In the genomic region with DNA sequence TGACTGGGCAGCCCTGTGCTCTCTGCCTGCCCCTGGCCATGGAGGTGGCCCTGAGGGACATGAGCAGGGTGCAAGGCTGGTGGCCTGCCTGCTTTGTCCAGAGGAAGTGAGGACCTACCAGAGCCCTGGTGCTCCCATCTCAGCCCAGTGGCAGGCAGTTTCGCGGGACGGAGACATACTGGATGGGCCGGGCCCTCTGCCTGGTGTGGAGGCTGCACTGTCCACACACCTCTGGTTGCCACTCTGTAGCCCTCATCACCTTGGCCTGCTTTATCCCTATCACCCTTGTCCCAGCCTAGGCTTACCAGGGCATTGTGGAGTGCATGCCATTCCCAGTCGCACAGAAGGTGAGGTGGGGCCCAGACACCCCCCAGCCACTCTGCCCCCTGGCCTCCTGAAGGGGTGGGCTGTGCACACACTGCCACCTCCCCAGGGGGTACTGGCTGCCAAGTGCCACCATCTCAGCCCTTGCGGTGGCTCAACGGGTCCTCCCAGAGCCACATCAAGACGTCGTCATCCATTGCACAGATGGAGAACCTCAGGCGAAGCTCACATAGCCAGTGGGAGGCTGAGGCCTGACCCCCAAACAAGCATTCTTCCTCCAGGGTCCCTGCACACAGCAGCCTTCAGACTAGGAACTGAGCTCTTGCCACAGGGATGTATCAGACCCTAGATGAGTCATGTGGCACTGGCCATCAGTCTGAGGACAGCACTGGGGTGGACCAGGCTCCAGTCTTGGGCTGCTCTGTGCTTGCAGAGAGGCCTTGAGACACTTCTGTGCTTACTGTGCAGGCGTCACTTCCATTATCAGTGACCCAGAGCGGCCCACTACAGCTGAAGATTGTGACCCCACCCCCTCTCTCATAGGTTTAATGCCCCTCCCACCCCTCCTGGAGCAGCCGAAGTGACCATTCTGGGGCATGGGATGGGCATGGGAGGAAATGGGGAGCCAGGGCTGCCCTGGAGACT, we compare ENCODE assay signal across 25 cellular contexts.
A peak's percentile ranks its signal among the peaks of the same experiment; 100 is the strongest.
DNase-seq lines count a peak whose midpoint lies in the region; ATAC-seq, FAIRE-seq and TF ChIP-seq lines count a peak whose summit lies in the region.
"Had no signal": no experiment of that assay in that cellular context is flagged by ENCODE, and none has a peak within 500 bp of the region (broad histone marks: within the 10 kb centered on the region; RNA-seq: fewer than 3 reads in every experiment).

No MANE protein-coding gene starts in this region.

- FAIRE-seq in K562 (lab: Jason Lieb, UNC): no peak
- FAIRE-seq: frontal cortex, GM12891 had no signal

- BruUV-seq in K562 (replicated peaks; lab: Mats Ljungman, UMichigan): no TSS peak

- H3K9me2 ChIP-seq in GM23248 (ENCODE audit: insufficient read depth): no peaks in the 10 kb centered on the region

- no peaks in the 10 kb centered on the region for H3K36me3 Mint-ChIP-seq in mesothelial cell of epicardium
- H3K36me3 Mint-ChIP-seq in type B pancreatic cell: no peaks in the 10 kb centered on the region
- no peaks in the 10 kb centered on the region for H3K36me3 Mint-ChIP-seq in activated naive CD4-positive, alpha-beta T cell treated with anti-CD3 and anti-CD28 coated beads for 36 hours (ENCODE audit: low read depth)
- H3K36me3 Mint-ChIP-seq in glutamatergic neuron (ENCODE audit: unreplicated experiment): no peaks in the 10 kb centered on the region
- H3K36me3 Mint-ChIP-seq: activated naive CD4-positive, alpha-beta T cell treated with anti-CD3 and anti-CD28 coated beads, Interleukin-2, amount 50 U/mL, for 24 hours; CD4-positive, CD25-positive, alpha-beta regulatory T cell; naive B cell had no signal

- no peak for ATAC-seq in K562
- ATAC-seq in HG03354 (IDR thresholded peaks at IDR 0.05; ENCODE audit: poor library complexity, severe bottlenecking, unreplicated experiment): no peak

- H3K4me1 ChIP-seq in GM23248 (ENCODE audit: insufficient read depth) (no peaks in the 10 kb centered on the region), K562 (replicated peaks in 1 of 2; ENCODE audit: control insufficient read depth in 2 of 2, insufficient read depth in 2 of 2, low read length in 2 of 2) (peaks cover 9 to 40% of the 10 kb centered on the region in 2 experiments)

- H4K20me1 ChIP-seq in GM23248 (ENCODE audit: insufficient read depth): no peaks in the 10 kb centered on the region
- no peaks in the 10 kb centered on the region for H4K20me1 ChIP-seq in K562 (replicated peaks; ENCODE audit: control insufficient read depth, insufficient read depth, low read length)

- CTCF ChIA-PET in K562 (lab: Yijun Ruan, JAX; ENCODE audit: low intra/inter-chr PET ratio): no interaction called here
- CTCF ChIA-PET in activated naive CD4-positive, alpha-beta T cell treated with anti-CD3 and anti-CD28 coated beads for 36 hours (lab: Charles Lee): interaction anchor here (0.7 kb wide), 1 partner anchor 18 kb away, joined by 4 read pairs; no protein-coding TSS in a partner anchor

- H3F3A ChIP-seq in GM23248 (ENCODE audit: insufficient read depth): no peaks in the 10 kb centered on the region

- POLR2A ChIA-PET in K562 (lab: Yijun Ruan, JAX): no interaction called here

- intact Hi-C loops in K562 (cut with micrococcal nuclease): no loop called here
- intact Hi-C loops in activated naive CD4-positive, alpha-beta T cell treated with anti-CD3 and anti-CD28 coated beads for 36 hours (cut with micrococcal nuclease): loop anchor here (10.0 kb wide), 1 partner anchor 451 kb away; a partner anchor contains a TSS

- TF ChIP-seq POLR2A in K562 (conservative IDR thresholded peaks at IDR 0.05): no peak

- H3K27me3 ChIP-seq in GM23248 (replicated peaks; ENCODE audit: insufficient read depth): peaks cover 8% of the 10 kb centered on the region
- H3K27me3 ChIP-seq in K562 (ENCODE audit: control insufficient read depth in 2 of 2, insufficient read depth in 2 of 2, low read length in 2 of 2): no peaks in the 10 kb centered on the region; a peak in 1 of 5 replicates
- H3K27me3 ChIP-seq: hepatocyte, upper lobe of right lung had no signal

- H3K4me1 Mint-ChIP-seq in mesothelial cell of epicardium (peaks cover 67% of the 10 kb centered on the region), type B pancreatic cell (ENCODE audit: unreplicated experiment) (peaks cover 19% of the 10 kb centered on the region), glutamatergic neuron (ENCODE audit: low read depth, unreplicated experiment) (peaks cover under 1% of the 10 kb centered on the region)
- H3K4me1 Mint-ChIP-seq in activated naive CD4-positive, alpha-beta T cell treated with anti-CD3 and anti-CD28 coated beads for 36 hours (ENCODE audit: low read depth): no peaks in the 10 kb centered on the region
- H3K4me1 Mint-ChIP-seq: activated B cell treated with CpG ODN at 0.5 μM for 24 hours; activated naive CD4-positive, alpha-beta T cell treated with anti-CD3 and anti-CD28 coated beads, Interleukin-2, amount 50 U/mL, for 24 hours; CD4-positive, CD25-positive, alpha-beta regulatory T cell had no signal

- H2AFZ ChIP-seq in GM23248: no peak overlapping the region
- H2AFZ ChIP-seq in K562 (ENCODE audit: low read depth, low read length): 0 out of 2 replicates have a peak overlapping the region, but pooled peaks have one; percentile 92
- H2AFZ ChIP-seq: PC-9 had no signal

- WGBS in GM23248 (ENCODE audit: low coverage in 1 of 2, low lambda C conversion rate in 2 of 2, missing lambda C conversion rate in 2 of 2), 2 experiments: 85% methylated on average over 13 of the region's 13 CpGs
- WGBS in K562 (ENCODE audit: insufficient coverage, low coverage, missing lambda C conversion rate): 86% methylated on average over 4 of the region's 13 CpGs

- no peak for TF ChIP-seq RAD21 in K562 (CRISPR knock-in tag; conservative IDR thresholded peaks at IDR 0.05 in 1 of 2, IDR thresholded peaks at IDR 0.05 in 1 of 2)

- TF ChIP-seq EP300 in K562 (IDR thresholded peaks at IDR 0.05; ENCODE audit: low read length): no peak

- H3K4me3 Mint-ChIP-seq in mesothelial cell of epicardium: peak overlapping the region; percentile 44
- peak overlapping the region; percentile 63 for H3K4me3 Mint-ChIP-seq in type B pancreatic cell
- no peak overlapping the region for H3K4me3 Mint-ChIP-seq in activated naive CD4-positive, alpha-beta T cell treated with anti-CD3 and anti-CD28 coated beads for 36 hours
- H3K4me3 Mint-ChIP-seq in glutamatergic neuron (ENCODE audit: unreplicated experiment): no peak overlapping the region
- H3K4me3 Mint-ChIP-seq: activated B cell treated with CpG ODN at 0.5 μM for 24 hours had no signal

- H3K4me3 ChIP-seq in GM23248 (no peak overlapping the region), K562 (no peak overlapping the region)
- H3K4me3 ChIP-seq: hepatocyte, PC-9, upper lobe of right lung had no signal

- H3K4me2 ChIP-seq in GM23248 (ENCODE audit: unreplicated experiment) (no peak overlapping the region), K562 (ENCODE audit: insufficient read depth, low read length) (no peak overlapping the region)
- H3K4me2 ChIP-seq: PC-9 had no signal

- no peaks in the 10 kb centered on the region for H3K9me1 ChIP-seq in K562 (ENCODE audit: control insufficient read depth, insufficient read depth, low read length)

- H3K36me3 ChIP-seq in GM23248 (ENCODE audit: low read depth) (no peaks in the 10 kb centered on the region), K562 (ENCODE audit: control insufficient read depth, insufficient read depth, low read length) (no peaks in the 10 kb centered on the region)
- H3K36me3 ChIP-seq: esophagus muscularis mucosa, upper lobe of right lung had no signal

- no peaks in the 10 kb centered on the region for H3K79me2 ChIP-seq in GM23248 (ENCODE audit: insufficient read depth)
- H3K79me2 ChIP-seq in K562 (ENCODE audit: control insufficient read depth, insufficient read depth, low read length): no peaks in the 10 kb centered on the region

- H3K9me3 ChIP-seq in GM23248 (ENCODE audit: low read depth) (no peaks in the 10 kb centered on the region), K562 (replicated peaks; ENCODE audit: control insufficient read depth, insufficient read depth, low read depth, low read length) (no peaks in the 10 kb centered on the region)
- H3K9me3 ChIP-seq: esophagus muscularis mucosa, upper lobe of right lung had no signal

- DNase-seq in GM23248 (peak; percentile 36), K562 (ENCODE audit: extremely low read depth in 1 of 4, low spot score in 3 of 4) (no peak), mesothelial cell of epicardium (ENCODE audit: low spot score in 2 of 2, unreplicated experiment in 2 of 2) (no peak), type B pancreatic cell (ENCODE audit: extremely low spot score, unreplicated experiment) (no peak), glutamatergic neuron (no peak)
- DNase-seq in activated naive CD4-positive, alpha-beta T cell treated with anti-CD3 and anti-CD28 coated beads for 36 hours: no peak
- DNase-seq: activated B cell treated with CpG ODN at 0.5 μM for 24 hours; activated CD8-positive, alpha-beta memory T cell treated with anti-CD3 and anti-CD28 coated beads, Interleukin-2, amount 50 U/mL, for 4 hours; CD4-positive, CD25-positive, alpha-beta regulatory T cell; cortex of kidney; naive B cell; NCI-H2029; NCI-H526; NK-92 treated with Interleukin-12 subunit alpha and Interleukin-12 subunit beta, amount 100 ng/mL, for 24 hours; Right ventricle myocardium superior; stimulated activated CD4-positive, alpha-beta T cell treated with anti-CD3 and anti-CD28 coated beads, Interleukin-2, amount 100 ng/mL, for 24 hours; T1000; upper lobe of right lung had no signal

- H3K27ac Mint-ChIP-seq in mesothelial cell of epicardium: peak overlapping the region; percentile 87
- peak overlapping the region; percentile 77 for H3K27ac Mint-ChIP-seq in type B pancreatic cell
- H3K27ac Mint-ChIP-seq in activated naive CD4-positive, alpha-beta T cell treated with anti-CD3 and anti-CD28 coated beads for 36 hours: no peak overlapping the region
- H3K27ac Mint-ChIP-seq in glutamatergic neuron (ENCODE audit: unreplicated experiment): no peak overlapping the region
- H3K27ac Mint-ChIP-seq: activated B cell treated with CpG ODN at 0.5 μM for 24 hours; activated naive CD4-positive, alpha-beta T cell treated with anti-CD3 and anti-CD28 coated beads, Interleukin-2, amount 50 U/mL, for 24 hours; CD4-positive, CD25-positive, alpha-beta regulatory T cell; naive B cell had no signal

- H3K27me3 Mint-ChIP-seq in mesothelial cell of epicardium (ENCODE audit: low read depth) (no peaks in the 10 kb centered on the region), type B pancreatic cell (no peaks in the 10 kb centered on the region), glutamatergic neuron (ENCODE audit: unreplicated experiment) (no peaks in the 10 kb centered on the region)
- H3K27me3 Mint-ChIP-seq in activated naive CD4-positive, alpha-beta T cell treated with anti-CD3 and anti-CD28 coated beads for 36 hours (ENCODE audit: low read depth): no peaks in the 10 kb centered on the region
- H3K27me3 Mint-ChIP-seq: activated B cell treated with CpG ODN at 0.5 μM for 24 hours; activated naive CD4-positive, alpha-beta T cell treated with anti-CD3 and anti-CD28 coated beads, Interleukin-2, amount 50 U/mL, for 24 hours had no signal

- H3K27ac ChIP-seq in GM23248: no peak overlapping the region
- no peak overlapping the region for H3K27ac ChIP-seq in K562 (ENCODE audit: extremely low read depth, low read depth, low read length)
- H3K27ac ChIP-seq: esophagus muscularis mucosa, PC-9, upper lobe of right lung had no signal

- H3K9me3 Mint-ChIP-seq in mesothelial cell of epicardium: peaks cover 5% of the 10 kb centered on the region
- H3K9me3 Mint-ChIP-seq in type B pancreatic cell: no peaks in the 10 kb centered on the region
- no peaks in the 10 kb centered on the region for H3K9me3 Mint-ChIP-seq in activated naive CD4-positive, alpha-beta T cell treated with anti-CD3 and anti-CD28 coated beads for 36 hours
- peaks cover 4% of the 10 kb centered on the region for H3K9me3 Mint-ChIP-seq in glutamatergic neuron (ENCODE audit: unreplicated experiment)
- H3K9me3 Mint-ChIP-seq: activated B cell treated with CpG ODN at 0.5 μM for 24 hours; activated naive CD4-positive, alpha-beta T cell treated with anti-CD3 and anti-CD28 coated beads, Interleukin-2, amount 50 U/mL, for 24 hours; naive B cell had no signal

- H3K9ac ChIP-seq in GM23248 (no peak overlapping the region), K562 (ENCODE audit: insufficient read depth in 1 of 2, low read depth in 2 of 2, low read length in 2 of 2) (peak overlapping the region in 1 of 2 experiments; percentile 92; a peak in 1 of 4 replicates)

- TF ChIP-seq CTCF in K562 (IDR thresholded peaks at IDR 0.05 in 2 of 3, conservative IDR thresholded peaks at IDR 0.05 in 1 of 3; ENCODE audit: insufficient read depth in 2 of 3, low read depth in 1 of 3, low read length in 3 of 3) (no peak), mesothelial cell of epicardium (IDR thresholded peaks at IDR 0.05; ENCODE audit: unreplicated experiment) (no peak), type B pancreatic cell (conservative IDR thresholded peaks at IDR 0.05) (no peak), glutamatergic neuron (IDR thresholded peaks at IDR 0.05; ENCODE audit: partially characterized antibody, unreplicated experiment) (no peak)

- in situ Hi-C loops in GM23248 (cut with MboI) (no loop called here), K562 (cut with MboI) (no loop called here)

Comparison
In these comparisons a context has a peak if more than half of its experiments do, and no peak if none do; other contexts are left out.
1. H3K27ac Mint-ChIP-seq: peak in mesothelial cell of epicardium (single experiment) and type B pancreatic cell (single experiment); none in activated naive CD4-positive, alpha-beta T cell treated with anti-CD3 and anti-CD28 coated beads for 36 hours (single experiment) and glutamatergic neuron (single experiment).
2. H3K4me3 Mint-ChIP-seq: peak in mesothelial cell of epicardium (single experiment) and type B pancreatic cell (single experiment); none in activated naive CD4-positive, alpha-beta T cell treated with anti-CD3 and anti-CD28 coated beads for 36 hours (single experiment) and glutamatergic neuron (single experiment).